ENCODE assay signal across 10 cellular contexts in the genomic region with DNA sequence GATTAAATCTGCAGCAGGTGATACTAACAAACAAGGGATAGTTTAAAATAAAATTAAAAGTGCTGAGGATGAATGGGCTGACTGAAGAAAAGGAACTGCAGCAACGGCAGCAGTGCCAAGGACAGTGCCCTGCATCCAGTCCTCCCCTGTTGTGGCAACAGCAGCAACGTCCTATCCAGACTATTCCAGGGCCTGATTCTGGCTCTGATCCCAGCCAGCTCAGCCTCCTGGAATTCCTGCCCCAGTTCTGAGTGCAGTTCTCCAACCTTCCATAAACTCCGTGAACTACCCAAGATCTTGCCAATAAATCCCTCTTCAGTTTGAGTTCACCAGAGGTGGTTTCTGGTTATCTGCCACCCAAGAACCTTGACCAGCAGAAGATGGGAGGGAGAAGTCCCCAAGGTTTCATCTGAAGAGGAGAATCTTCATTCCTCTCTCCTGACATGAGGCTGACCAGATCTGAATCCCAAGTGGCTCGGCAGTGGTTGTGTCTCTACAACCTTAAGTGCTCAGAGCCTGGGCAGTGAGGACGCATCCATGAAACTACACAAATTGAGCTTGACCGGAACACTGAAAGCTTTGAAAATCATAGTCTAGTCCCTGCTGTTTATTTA.
DNase-seq lines count a peak whose midpoint lies in the region; ATAC-seq and TF ChIP-seq lines count a peak whose summit lies in the region.
"Had no signal": no experiment of that assay in that cellular context is flagged by ENCODE, and none has a peak within 500 bp of the region (broad histone marks: within the 10 kb centered on the region; RNA-seq: fewer than 3 reads in every experiment).

No MANE protein-coding gene starts in this region.

- no peaks in the 10 kb centered on the region for H3K9me3 ChIP-seq in suprapubic skin

- no peak for TF ChIP-seq EP300 in suprapubic skin (IDR thresholded peaks at IDR 0.05)

- H3K36me3 ChIP-seq in suprapubic skin = no peaks in the 10 kb centered on the region
- H3K36me3 ChIP-seq: WERI-Rb-1 had no signal

- H3K9me3 Mint-ChIP-seq in HFFc6 = no peaks in the 10 kb centered on the region

- H3K4me1 ChIP-seq in suprapubic skin = peaks cover 22% of the 10 kb centered on the region

- WGBS in suprapubic skin = 32% methylated on average over 6 of the region's 6 CpGs

- no peak for ATAC-seq in GM18519 (IDR thresholded peaks at IDR 0.05; ENCODE audit: low FRiP score, unreplicated experiment)

- H3K4me3 Mint-ChIP-seq in HFFc6 = peak overlapping the region; percentile 15; the same call in 1 of the 2 replicates

- peak; percentile 57 for DNase-seq in HFFc6
- peak; percentile 50 for DNase-seq in choroid plexus epithelial cell (ENCODE audit: low read depth)
- DNase-seq in suprapubic skin (ENCODE audit: low spot score in 2 of 2) = peak in 1 of 2 donors; percentile 84
- no peak for DNase-seq in activated CD8-positive, alpha-beta memory T cell treated with anti-CD3 and anti-CD28 coated beads, Interleukin-2, amount 50 U/mL, for 4 hours
- DNase-seq in NCI-H1105 (lab: John Stamatoyannopoulos, UW) = no peak
- no peak for DNase-seq in NCI-H524 (lab: John Stamatoyannopoulos, UW)

- peak overlapping the region; percentile 89 for H3K27ac ChIP-seq in layer of hippocampus (ENCODE audit: low read depth, low read length)
- peak overlapping the region; percentile 72 for H3K27ac ChIP-seq in suprapubic skin
- H3K27ac ChIP-seq: WERI-Rb-1 had no signal

- TF ChIP-seq CTCF in HFFc6 (IDR thresholded peaks at IDR 0.05) (no peak), choroid plexus epithelial cell (conservative IDR thresholded peaks at IDR 0.05; ENCODE audit: low read depth, low read length) (no peak), suprapubic skin (IDR thresholded peaks at IDR 0.05) (no peak)

- H3K4me1 Mint-ChIP-seq in HFFc6 (ENCODE audit: low read depth) = peaks cover 16% of the 10 kb centered on the region

- TF ChIP-seq POLR2A in suprapubic skin (IDR thresholded peaks at IDR 0.05) = no peak

- H3K4me3 ChIP-seq in choroid plexus epithelial cell (ENCODE audit: low read depth, low read length) (no peak overlapping the region), suprapubic skin (no peak overlapping the region)
- H3K4me3 ChIP-seq: K562 had no signal

- H3K27me3 ChIP-seq in layer of hippocampus (ENCODE audit: control insufficient read depth, insufficient read depth, low read length) = no peaks in the 10 kb centered on the region
- no peaks in the 10 kb centered on the region for H3K27me3 ChIP-seq in suprapubic skin

- peak overlapping the region; percentile 7; the same call in 1 of the 2 replicates for H3K27ac Mint-ChIP-seq in HFFc6

- H3K36me3 Mint-ChIP-seq in HFFc6 (ENCODE audit: low read depth) = no peaks in the 10 kb centered on the region

- H3K27me3 Mint-ChIP-seq in HFFc6 (ENCODE audit: insufficient read depth) = peaks cover 13% of the 10 kb centered on the region

Comparison
In these comparisons a context has a peak if more than half of its experiments do, and no peak if none do; other contexts are left out.
1. DNase-seq: peak in HFFc6 (single experiment) and choroid plexus epithelial cell (single experiment); none in activated CD8-positive, alpha-beta memory T cell treated with anti-CD3 and anti-CD28 coated beads, Interleukin-2, amount 50 U/mL, for 4 hours (single experiment), NCI-H1105 (single experiment) and NCI-H524 (0 of 2).